Comparison of ENCODE assay signal across 2 cellular contexts in the genomic region with DNA sequence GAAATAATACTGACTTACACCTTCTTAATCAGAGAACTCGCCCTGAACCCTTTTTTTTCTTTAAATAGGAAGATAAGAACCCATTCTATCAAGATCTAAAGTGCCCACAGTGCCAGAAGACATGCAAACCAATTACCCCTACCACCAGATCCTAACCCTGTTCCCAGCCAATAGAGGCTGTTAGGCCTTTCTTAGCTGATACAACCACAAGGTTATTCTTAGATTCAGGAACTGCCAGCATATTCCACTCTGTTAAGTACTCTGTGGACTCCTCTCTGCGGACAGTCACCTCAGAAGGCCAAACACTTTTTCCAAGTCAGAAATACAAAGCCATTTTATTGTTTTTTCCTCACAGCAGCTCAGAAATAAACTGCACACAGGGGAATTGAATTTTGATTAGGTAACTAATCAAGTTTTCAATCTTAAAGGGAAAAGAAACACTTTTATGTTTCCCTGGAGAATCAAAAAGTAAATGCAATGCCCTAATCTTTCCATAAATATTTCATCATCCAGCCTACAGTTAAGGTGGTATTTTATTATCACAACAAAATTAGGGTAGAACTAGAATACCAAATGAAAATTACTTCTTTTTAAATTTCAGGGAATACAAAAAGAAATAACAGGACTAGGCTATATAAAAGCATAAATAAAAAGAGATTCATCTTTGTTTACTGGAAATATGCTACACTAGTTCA.
TF ChIP-seq lines count a peak whose summit lies in the region.

No MANE protein-coding gene starts in this region.

TF ChIP-seq in GM23338, 12 proteins besides CTCF, POLR2A, EP300 and RAD21:
- TF ChIP-seq, protein P1, sequence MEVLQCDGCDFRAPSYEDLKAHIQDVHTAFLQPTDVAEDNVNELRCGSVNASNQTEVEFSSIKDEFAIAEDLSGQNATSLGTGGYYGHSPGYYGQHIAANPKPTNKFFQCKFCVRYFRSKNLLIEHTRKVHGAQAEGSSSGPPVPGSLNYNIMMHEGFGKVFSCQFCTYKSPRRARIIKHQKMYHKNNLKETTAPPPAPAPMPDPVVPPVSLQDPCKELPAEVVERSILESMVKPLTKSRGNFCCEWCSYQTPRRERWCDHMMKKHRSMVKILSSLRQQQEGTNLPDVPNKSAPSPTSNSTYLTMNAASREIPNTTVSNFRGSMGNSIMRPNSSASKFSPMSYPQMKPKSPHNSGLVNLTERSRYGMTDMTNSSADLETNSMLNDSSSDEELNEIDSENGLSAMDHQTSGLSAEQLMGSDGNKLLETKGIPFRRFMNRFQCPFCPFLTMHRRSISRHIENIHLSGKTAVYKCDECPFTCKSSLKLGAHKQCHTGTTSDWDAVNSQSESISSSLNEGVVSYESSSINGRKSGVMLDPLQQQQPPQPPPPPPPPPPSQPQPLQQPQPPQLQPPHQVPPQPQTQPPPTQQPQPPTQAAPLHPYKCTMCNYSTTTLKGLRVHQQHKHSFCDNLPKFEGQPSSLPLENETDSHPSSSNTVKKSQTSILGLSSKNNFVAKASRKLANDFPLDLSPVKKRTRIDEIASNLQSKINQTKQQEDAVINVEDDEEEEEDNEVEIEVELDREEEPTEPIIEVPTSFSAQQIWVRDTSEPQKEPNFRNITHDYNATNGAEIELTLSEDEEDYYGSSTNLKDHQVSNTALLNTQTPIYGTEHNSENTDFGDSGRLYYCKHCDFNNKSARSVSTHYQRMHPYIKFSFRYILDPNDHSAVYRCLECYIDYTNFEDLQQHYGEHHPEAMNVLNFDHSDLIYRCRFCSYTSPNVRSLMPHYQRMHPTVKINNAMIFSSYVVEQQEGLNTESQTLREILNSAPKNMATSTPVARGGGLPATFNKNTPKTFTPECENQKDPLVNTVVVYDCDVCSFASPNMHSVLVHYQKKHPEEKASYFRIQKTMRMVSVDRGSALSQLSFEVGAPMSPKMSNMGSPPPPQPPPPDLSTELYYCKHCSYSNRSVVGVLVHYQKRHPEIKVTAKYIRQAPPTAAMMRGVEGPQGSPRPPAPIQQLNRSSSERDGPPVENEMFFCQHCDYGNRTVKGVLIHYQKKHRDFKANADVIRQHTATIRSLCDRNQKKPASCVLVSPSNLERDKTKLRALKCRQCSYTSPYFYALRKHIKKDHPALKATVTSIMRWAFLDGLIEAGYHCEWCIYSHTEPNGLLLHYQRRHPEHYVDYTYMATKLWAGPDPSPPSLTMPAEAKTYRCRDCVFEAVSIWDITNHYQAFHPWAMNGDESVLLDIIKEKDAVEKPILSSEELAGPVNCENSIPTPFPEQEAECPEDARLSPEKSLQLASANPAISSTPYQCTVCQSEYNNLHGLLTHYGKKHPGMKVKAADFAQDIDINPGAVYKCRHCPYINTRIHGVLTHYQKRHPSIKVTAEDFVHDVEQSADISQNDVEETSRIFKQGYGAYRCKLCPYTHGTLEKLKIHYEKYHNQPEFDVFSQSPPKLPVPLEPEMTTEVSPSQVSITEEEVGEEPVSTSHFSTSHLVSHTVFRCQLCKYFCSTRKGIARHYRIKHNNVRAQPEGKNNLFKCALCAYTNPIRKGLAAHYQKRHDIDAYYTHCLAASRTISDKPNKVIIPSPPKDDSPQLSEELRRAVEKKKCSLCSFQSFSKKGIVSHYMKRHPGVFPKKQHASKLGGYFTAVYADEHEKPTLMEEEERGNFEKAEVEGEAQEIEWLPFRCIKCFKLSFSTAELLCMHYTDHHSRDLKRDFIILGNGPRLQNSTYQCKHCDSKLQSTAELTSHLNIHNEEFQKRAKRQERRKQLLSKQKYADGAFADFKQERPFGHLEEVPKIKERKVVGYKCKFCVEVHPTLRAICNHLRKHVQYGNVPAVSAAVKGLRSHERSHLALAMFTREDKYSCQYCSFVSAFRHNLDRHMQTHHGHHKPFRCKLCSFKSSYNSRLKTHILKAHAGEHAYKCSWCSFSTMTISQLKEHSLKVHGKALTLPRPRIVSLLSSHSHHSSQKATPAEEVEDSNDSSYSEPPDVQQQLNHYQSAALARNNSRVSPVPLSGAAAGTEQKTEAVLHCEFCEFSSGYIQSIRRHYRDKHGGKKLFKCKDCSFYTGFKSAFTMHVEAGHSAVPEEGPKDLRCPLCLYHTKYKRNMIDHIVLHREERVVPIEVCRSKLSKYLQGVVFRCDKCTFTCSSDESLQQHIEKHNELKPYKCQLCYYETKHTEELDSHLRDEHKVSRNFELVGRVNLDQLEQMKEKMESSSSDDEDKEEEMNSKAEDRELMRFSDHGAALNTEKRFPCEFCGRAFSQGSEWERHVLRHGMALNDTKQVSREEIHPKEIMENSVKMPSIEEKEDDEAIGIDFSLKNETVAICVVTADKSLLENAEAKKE (CRISPR knock-in tag; IDR thresholded peaks at IDR 0.05): no peak
- no peak for TF ChIP-seq STAT1 (IDR thresholded peaks at IDR 0.05; ENCODE audit: unreplicated experiment)
- TF ChIP-seq, protein P2, sequence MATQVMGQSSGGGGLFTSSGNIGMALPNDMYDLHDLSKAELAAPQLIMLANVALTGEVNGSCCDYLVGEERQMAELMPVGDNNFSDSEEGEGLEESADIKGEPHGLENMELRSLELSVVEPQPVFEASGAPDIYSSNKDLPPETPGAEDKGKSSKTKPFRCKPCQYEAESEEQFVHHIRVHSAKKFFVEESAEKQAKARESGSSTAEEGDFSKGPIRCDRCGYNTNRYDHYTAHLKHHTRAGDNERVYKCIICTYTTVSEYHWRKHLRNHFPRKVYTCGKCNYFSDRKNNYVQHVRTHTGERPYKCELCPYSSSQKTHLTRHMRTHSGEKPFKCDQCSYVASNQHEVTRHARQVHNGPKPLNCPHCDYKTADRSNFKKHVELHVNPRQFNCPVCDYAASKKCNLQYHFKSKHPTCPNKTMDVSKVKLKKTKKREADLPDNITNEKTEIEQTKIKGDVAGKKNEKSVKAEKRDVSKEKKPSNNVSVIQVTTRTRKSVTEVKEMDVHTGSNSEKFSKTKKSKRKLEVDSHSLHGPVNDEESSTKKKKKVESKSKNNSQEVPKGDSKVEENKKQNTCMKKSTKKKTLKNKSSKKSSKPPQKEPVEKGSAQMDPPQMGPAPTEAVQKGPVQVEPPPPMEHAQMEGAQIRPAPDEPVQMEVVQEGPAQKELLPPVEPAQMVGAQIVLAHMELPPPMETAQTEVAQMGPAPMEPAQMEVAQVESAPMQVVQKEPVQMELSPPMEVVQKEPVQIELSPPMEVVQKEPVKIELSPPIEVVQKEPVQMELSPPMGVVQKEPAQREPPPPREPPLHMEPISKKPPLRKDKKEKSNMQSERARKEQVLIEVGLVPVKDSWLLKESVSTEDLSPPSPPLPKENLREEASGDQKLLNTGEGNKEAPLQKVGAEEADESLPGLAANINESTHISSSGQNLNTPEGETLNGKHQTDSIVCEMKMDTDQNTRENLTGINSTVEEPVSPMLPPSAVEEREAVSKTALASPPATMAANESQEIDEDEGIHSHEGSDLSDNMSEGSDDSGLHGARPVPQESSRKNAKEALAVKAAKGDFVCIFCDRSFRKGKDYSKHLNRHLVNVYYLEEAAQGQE (IDR thresholded peaks at IDR 0.05; ENCODE audit: unreplicated experiment): no peak
- no peak for TF ChIP-seq CREB1 (CRISPR knock-in tag; IDR thresholded peaks at IDR 0.05; ENCODE audit: low read depth)
- TF ChIP-seq, protein P3, sequence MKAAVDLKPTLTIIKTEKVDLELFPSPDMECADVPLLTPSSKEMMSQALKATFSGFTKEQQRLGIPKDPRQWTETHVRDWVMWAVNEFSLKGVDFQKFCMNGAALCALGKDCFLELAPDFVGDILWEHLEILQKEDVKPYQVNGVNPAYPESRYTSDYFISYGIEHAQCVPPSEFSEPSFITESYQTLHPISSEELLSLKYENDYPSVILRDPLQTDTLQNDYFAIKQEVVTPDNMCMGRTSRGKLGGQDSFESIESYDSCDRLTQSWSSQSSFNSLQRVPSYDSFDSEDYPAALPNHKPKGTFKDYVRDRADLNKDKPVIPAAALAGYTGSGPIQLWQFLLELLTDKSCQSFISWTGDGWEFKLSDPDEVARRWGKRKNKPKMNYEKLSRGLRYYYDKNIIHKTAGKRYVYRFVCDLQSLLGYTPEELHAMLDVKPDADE (IDR thresholded peaks at IDR 0.05): no peak
- no peak for TF ChIP-seq POLR2AphosphoS5 (IDR thresholded peaks at IDR 0.05; ENCODE audit: low read depth)

TF ChIP-seq in HepG2, 621 proteins besides CTCF, POLR2A, EP300 and RAD21 (continued from another document):
- TF ChIP-seq ZNF557 (CRISPR knock-in tag; IDR thresholded peaks at IDR 0.05): no peak
